In genomic region chr16:2907089-2907735, GRCh38 we compare ENCODE assay signal across 8 cellular contexts. TPM values are rescaled to one million over a fixed set of nuclear protein-coding genes. Genes with fewer than 3 reads are reported as not detected.
DNase-seq lines count a peak whose midpoint lies in the region; ATAC-seq and TF ChIP-seq lines count a peak whose summit lies in the region.
"Not testable (repeated sequence)": the region's sequence is repeated elsewhere in the genome, so short reads cannot be mapped to it uniquely, and the experiment has no call there.

No MANE protein-coding gene starts in this region.

- not testable (repeated sequence) for H2BK5ac ChIP-seq in mesenchymal stem cell (ENCODE audit: low read depth, low read length, poor library complexity, severe bottlenecking)

- CTCF ChIA-PET in HCT116 (lab: Charles Lee) = interaction anchor here (0.7 to 2.9 kb wide), 7 partner anchors 9 to 68 kb away, joined by 3 to 10 read pairs (median 5); partner anchors contain the start of gene FLYWCH2

- H3K4me3 ChIP-seq in HCT116 (replicated peaks in 1 of 2; ENCODE audit: low read depth in 1 of 2, low read length in 2 of 2); WI38 (ENCODE audit: low read depth, low read length); adipocyte (ENCODE audit: low read length); fibroblast of mammary gland (ENCODE audit: control insufficient read depth, low read depth, low read length); mesenchymal stem cell (ENCODE audit: insufficient read depth in 1 of 2, low read depth in 1 of 2, low read length in 2 of 2): not testable (repeated sequence)

- not testable (repeated sequence) for H3K9ac ChIP-seq in HCT116 (ENCODE audit: low read length); adipocyte (ENCODE audit: low read length); mesenchymal stem cell (ENCODE audit: low read length)

- H3K9me2 ChIP-seq in HCT116 (ENCODE audit: insufficient read depth) = not testable (repeated sequence)

- not testable (repeated sequence) for H3K27ac ChIP-seq in HCT116 (ENCODE audit: low read depth, low read length); mesenchymal stem cell (ENCODE audit: low read length, poor library complexity, severe bottlenecking)

- not testable (repeated sequence) for H2AK5ac ChIP-seq in mesenchymal stem cell (ENCODE audit: low read length, severe bottlenecking)

- not testable (repeated sequence) for H3K14ac ChIP-seq in mesenchymal stem cell (ENCODE audit: low read length in 2 of 2)

- DNase-seq in C1 segment of cervical spinal cord (lab: John Stamatoyannopoulos, UW) = peak in 8 of 14 donors; percentile 3 to 51 (median 14)
- DNase-seq in HCT116 (ENCODE audit: low read depth, low spot score) = not testable (repeated sequence)
- peak; percentile 28 to 76 for DNase-seq in NCI-H524 (lab: John Stamatoyannopoulos, UW)
- DNase-seq in adipocyte (ENCODE audit: low read depth) = peak; percentile 75
- DNase-seq in fibroblast of mammary gland (ENCODE audit: low read depth) = peak; percentile 44
- DNase-seq in mesenchymal stem cell = peak; percentile 82
- peak; percentile 19 for DNase-seq in stimulated activated CD4-positive, alpha-beta T cell treated with anti-CD3 and anti-CD28 coated beads, Interleukin-2, amount 100 ng/mL, for 4 hours (ENCODE audit: low read depth)

- H2BK12ac ChIP-seq in mesenchymal stem cell (ENCODE audit: low read length in 2 of 2) = not testable (repeated sequence)

- H3K27me3 ChIP-seq in HCT116 (ENCODE audit: insufficient read depth, low read length); adipocyte (replicated peaks; ENCODE audit: control insufficient read depth, insufficient read depth, low read length); mesenchymal stem cell (ENCODE audit: control insufficient read depth in 1 of 2, insufficient read depth in 1 of 2, low read length in 2 of 2): not testable (repeated sequence)

- H3K4me2 ChIP-seq in HCT116 (ENCODE audit: low read length) = 0 out of 2 replicates have a peak overlapping the region, but pooled peaks have one; percentile 17
- not testable (repeated sequence) for H3K4me2 ChIP-seq in mesenchymal stem cell (ENCODE audit: low read length, poor library complexity, severe bottlenecking)

- not testable (repeated sequence) for H2BK15ac ChIP-seq in mesenchymal stem cell (ENCODE audit: low read depth, poor library complexity, severe bottlenecking)

- H3K4me1 ChIP-seq in HCT116 (ENCODE audit: control insufficient read depth in 1 of 2, insufficient read depth in 2 of 2, low read length in 2 of 2) (peaks cover 16 to 31% of the 10 kb centered on the region in 2 experiments), adipocyte (ENCODE audit: control insufficient read depth, insufficient read depth, low read length) (peaks cover 23% of the 10 kb centered on the region)
- H3K4me1 ChIP-seq in mesenchymal stem cell (ENCODE audit: control insufficient read depth, insufficient read depth, low read depth, low read length) = not testable (repeated sequence)

- not testable (repeated sequence) for H3K79me1 ChIP-seq in mesenchymal stem cell (replicated peaks; ENCODE audit: low read length, poor library complexity, severe bottlenecking)

- H4K20me1 ChIP-seq in HCT116 (ENCODE audit: insufficient read depth) = not testable (repeated sequence)

- H4K91ac ChIP-seq in mesenchymal stem cell (ENCODE audit: low read length) = not testable (repeated sequence)

- WGBS in mesenchymal stem cell = 25% methylated on average over 11 of the region's 16 CpGs

- intact Hi-C loops in HCT116 (cut with micrococcal nuclease) = not testable (repeated sequence)

- H3K18ac ChIP-seq in mesenchymal stem cell (ENCODE audit: low read depth in 1 of 2, low read length in 2 of 2) = not testable (repeated sequence)

- not testable (repeated sequence) for H3K36me3 ChIP-seq in HCT116 (ENCODE audit: control insufficient read depth in 1 of 2, insufficient read depth in 2 of 2, low read length in 2 of 2); adipocyte (ENCODE audit: control insufficient read depth, insufficient read depth, low read length, severe bottlenecking); mesenchymal stem cell (ENCODE audit: control insufficient read depth in 1 of 2, insufficient read depth in 2 of 2, low read depth in 1 of 2, low read length in 2 of 2)

- H3K4ac ChIP-seq in mesenchymal stem cell (ENCODE audit: low read depth in 1 of 2, low read length in 2 of 2) = not testable (repeated sequence)

- TF ChIP-seq POLR2A in HCT116 (IDR thresholded peaks at IDR 0.05; ENCODE audit: borderline replicate concordance, extremely low read depth, insufficient read depth, insufficient read length) = not testable (repeated sequence)

- not testable (repeated sequence) for TF ChIP-seq RAD21 in HCT116 (IDR thresholded peaks at IDR 0.05; ENCODE audit: low read depth)

- ATAC-seq in HCT116 = not testable (repeated sequence)

- not testable (repeated sequence) for H3K79me2 ChIP-seq in HCT116 (ENCODE audit: insufficient read depth, low read length)

- H2AFZ ChIP-seq in HCT116 (ENCODE audit: low read depth, low read length, poor library complexity, severe bottlenecking); mesenchymal stem cell (ENCODE audit: low read depth, low read length): not testable (repeated sequence)

- POLR2A ChIA-PET in HCT116 (lab: Charles Lee) = interaction anchor here (1.0 to 1.4 kb wide), 3 partner anchors 9 to 39 kb away, joined by 3 to 4 read pairs (median 3); no protein-coding TSS in a partner anchor

- H2BK120ac ChIP-seq in mesenchymal stem cell (ENCODE audit: low read depth, low read length) = not testable (repeated sequence)

- H3K9me3 ChIP-seq in HCT116 (ENCODE audit: control insufficient read depth in 1 of 2, insufficient read depth in 1 of 2, low read depth in 1 of 2, low read length in 2 of 2); adipocyte (ENCODE audit: control insufficient read depth, low read length); mesenchymal stem cell (ENCODE audit: control insufficient read depth, low read length): not testable (repeated sequence)

- TF ChIP-seq CTCF in HCT116 (IDR thresholded peaks at IDR 0.05 in 2 of 3, conservative IDR thresholded peaks at IDR 0.05 in 1 of 3; ENCODE audit: borderline replicate concordance in 1 of 3, insufficient read depth in 1 of 3, low read depth in 2 of 3, low read length in 2 of 3) (peak in 2 of 3 experiments; percentile 46; a peak in 4 of 6 replicates), WI38 (IDR thresholded peaks at IDR 0.05; ENCODE audit: low read depth, low read length) (peak; percentile 52), fibroblast of mammary gland (conservative IDR thresholded peaks at IDR 0.05; ENCODE audit: control insufficient read depth, insufficient read depth, low read depth, low read length) (peak; percentile 37)

- H3K23ac ChIP-seq in mesenchymal stem cell (ENCODE audit: low read length in 2 of 2) = not testable (repeated sequence)

- not testable (repeated sequence) for H4K8ac ChIP-seq in mesenchymal stem cell (ENCODE audit: low read length)

- RAD21 ChIA-PET in HCT116 (lab: Charles Lee; ENCODE audit: low non-redundant PET in 1 of 2, low total read pairs in 2 of 2, uncharacterized antibody in 2 of 2, unreplicated experiment in 2 of 2) = not testable (repeated sequence)

- not testable (repeated sequence) for BruUV-seq in HCT116 (replicated peaks; lab: Mats Ljungman, UMichigan)

RNA-seq across cellular contexts. Expression of gene FLYWCH1, which starts 4.5 kb away (rescaled TPM):
- 66.6 TPM for total RNA-seq in HCT116 (2021; ENCODE audit: unreplicated experiment)
- polyA plus RNA-seq in HCT116 (2012) = 55.1 and 64.5 TPM in 2 replicates
- 18.4 TPM for polyA plus RNA-seq in mesenchymal stem cell (2013, experiment 1 of 2)
- 17.3 TPM for polyA plus RNA-seq in mesenchymal stem cell (2013, experiment 2 of 2)

RNA-seq across cellular contexts. Expression of gene FLYWCH2, which starts 24.2 kb away (rescaled TPM):
- total RNA-seq in HCT116 (2021; ENCODE audit: unreplicated experiment) = 33.7 TPM
- polyA plus RNA-seq in HCT116 (2012) = 43.1 and 43.8 TPM in 2 replicates
- 32.0 TPM for polyA plus RNA-seq in mesenchymal stem cell (2013, experiment 1 of 2)
- polyA plus RNA-seq in mesenchymal stem cell (2013, experiment 2 of 2) = 33.1 TPM

RNA-seq across cellular contexts. Expression of gene PRSS22, which starts 49.2 kb away (rescaled TPM):
- total RNA-seq in HCT116 (2021; ENCODE audit: unreplicated experiment) = 20.2 TPM
- polyA plus RNA-seq in HCT116 (2012) = 20.5 and 27.7 TPM in 2 replicates
- polyA plus RNA-seq in mesenchymal stem cell (2013, experiment 1 of 2) = not detected
- not detected for polyA plus RNA-seq in mesenchymal stem cell (2013, experiment 2 of 2)

RNA-seq across cellular contexts. Expression of gene KREMEN2, which starts 56.9 kb away (rescaled TPM):
- total RNA-seq in HCT116 (2021; ENCODE audit: unreplicated experiment) = 14.1 TPM
- 5.7 and 6.9 TPM in 2 replicates for polyA plus RNA-seq in HCT116 (2012)
- polyA plus RNA-seq in mesenchymal stem cell (2013, experiment 1 of 2) = not detected
- polyA plus RNA-seq in mesenchymal stem cell (2013, experiment 2 of 2) = 0.01 TPM
